2 cellular contexts compared by ENCODE assay signal in the genomic region with DNA sequence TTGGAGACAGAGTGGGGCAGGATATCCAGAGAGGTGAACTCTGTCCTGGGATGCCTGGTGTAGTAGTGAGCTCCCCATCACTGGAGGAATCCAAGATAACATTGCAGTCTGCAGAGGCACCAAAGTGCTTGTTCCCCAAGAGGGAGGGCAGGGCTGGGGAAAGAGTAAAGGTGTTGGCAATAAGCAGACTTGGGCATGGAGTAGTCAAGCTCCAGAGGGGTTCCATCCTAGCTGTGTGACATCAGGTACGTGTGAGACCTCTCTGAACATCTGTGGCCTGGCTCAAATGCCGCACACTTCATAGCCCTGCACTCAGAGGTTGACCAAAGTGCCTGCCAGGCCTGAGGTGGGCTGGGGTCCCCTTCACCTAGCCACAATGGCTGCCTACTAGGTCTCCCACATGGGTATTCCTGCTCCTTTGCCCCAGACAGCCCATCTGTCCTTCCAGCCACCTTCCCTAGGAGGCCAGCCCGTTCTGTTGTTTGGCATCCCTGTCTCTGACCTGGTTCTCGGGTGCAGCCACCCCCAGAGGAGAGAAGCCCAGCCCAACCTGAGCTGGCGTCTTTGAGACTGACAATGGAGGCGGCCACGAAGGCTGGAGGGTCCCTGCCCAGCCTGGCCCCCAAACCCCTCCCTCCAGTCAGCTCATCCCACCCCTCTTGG.
TF ChIP-seq lines count a peak whose summit lies in the region.

No MANE protein-coding gene starts in this region.

TF ChIP-seq in GM12891, 5 proteins besides CTCF, POLR2A, EP300 and RAD21:
- 0 out of 2 replicates have a peak, but pooled peaks have one; percentile 9 for TF ChIP-seq POLR2AphosphoS5 (IDR thresholded peaks at IDR 0.05; ENCODE audit: low read depth, low read length)
- no peak for TF ChIP-seq POU2F2 (IDR thresholded peaks at IDR 0.05; ENCODE audit: low read depth, low read length)
- TF ChIP-seq PAX5 (IDR thresholded peaks at IDR 0.05; ENCODE audit: insufficient read depth, low read length, severe bottlenecking), result no peak
- TF ChIP-seq SPI1 (IDR thresholded peaks at IDR 0.05; ENCODE audit: low read depth, low read length), result no peak

TF ChIP-seq in K562, 482 proteins besides CTCF, POLR2A, EP300 and RAD21:
- 0 out of 2 replicates have a peak, but pooled peaks have one; percentile 19 for TF ChIP-seq RBFOX2 (IDR thresholded peaks at IDR 0.05; ENCODE audit: low read depth, low read length)
- TF ChIP-seq NFRKB (IDR thresholded peaks at IDR 0.05; ENCODE audit: low read depth), result no peak
- peak; percentile 84; the same call in 1 of the 2 replicates for TF ChIP-seq PTBP1 (IDR thresholded peaks at IDR 0.05; ENCODE audit: low read depth, low read length)
- peak; percentile 74 for TF ChIP-seq ZFP36 (IDR thresholded peaks at IDR 0.05; ENCODE audit: low read depth, low read length, partially characterized antibody)
- TF ChIP-seq CBX3 (IDR thresholded peaks at IDR 0.05; ENCODE audit: borderline replicate concordance in 1 of 2, low read length in 2 of 2), result peak in 1 of 2 experiments; percentile 63; a peak in 1 of 3 replicates
- TF ChIP-seq, protein P1, sequence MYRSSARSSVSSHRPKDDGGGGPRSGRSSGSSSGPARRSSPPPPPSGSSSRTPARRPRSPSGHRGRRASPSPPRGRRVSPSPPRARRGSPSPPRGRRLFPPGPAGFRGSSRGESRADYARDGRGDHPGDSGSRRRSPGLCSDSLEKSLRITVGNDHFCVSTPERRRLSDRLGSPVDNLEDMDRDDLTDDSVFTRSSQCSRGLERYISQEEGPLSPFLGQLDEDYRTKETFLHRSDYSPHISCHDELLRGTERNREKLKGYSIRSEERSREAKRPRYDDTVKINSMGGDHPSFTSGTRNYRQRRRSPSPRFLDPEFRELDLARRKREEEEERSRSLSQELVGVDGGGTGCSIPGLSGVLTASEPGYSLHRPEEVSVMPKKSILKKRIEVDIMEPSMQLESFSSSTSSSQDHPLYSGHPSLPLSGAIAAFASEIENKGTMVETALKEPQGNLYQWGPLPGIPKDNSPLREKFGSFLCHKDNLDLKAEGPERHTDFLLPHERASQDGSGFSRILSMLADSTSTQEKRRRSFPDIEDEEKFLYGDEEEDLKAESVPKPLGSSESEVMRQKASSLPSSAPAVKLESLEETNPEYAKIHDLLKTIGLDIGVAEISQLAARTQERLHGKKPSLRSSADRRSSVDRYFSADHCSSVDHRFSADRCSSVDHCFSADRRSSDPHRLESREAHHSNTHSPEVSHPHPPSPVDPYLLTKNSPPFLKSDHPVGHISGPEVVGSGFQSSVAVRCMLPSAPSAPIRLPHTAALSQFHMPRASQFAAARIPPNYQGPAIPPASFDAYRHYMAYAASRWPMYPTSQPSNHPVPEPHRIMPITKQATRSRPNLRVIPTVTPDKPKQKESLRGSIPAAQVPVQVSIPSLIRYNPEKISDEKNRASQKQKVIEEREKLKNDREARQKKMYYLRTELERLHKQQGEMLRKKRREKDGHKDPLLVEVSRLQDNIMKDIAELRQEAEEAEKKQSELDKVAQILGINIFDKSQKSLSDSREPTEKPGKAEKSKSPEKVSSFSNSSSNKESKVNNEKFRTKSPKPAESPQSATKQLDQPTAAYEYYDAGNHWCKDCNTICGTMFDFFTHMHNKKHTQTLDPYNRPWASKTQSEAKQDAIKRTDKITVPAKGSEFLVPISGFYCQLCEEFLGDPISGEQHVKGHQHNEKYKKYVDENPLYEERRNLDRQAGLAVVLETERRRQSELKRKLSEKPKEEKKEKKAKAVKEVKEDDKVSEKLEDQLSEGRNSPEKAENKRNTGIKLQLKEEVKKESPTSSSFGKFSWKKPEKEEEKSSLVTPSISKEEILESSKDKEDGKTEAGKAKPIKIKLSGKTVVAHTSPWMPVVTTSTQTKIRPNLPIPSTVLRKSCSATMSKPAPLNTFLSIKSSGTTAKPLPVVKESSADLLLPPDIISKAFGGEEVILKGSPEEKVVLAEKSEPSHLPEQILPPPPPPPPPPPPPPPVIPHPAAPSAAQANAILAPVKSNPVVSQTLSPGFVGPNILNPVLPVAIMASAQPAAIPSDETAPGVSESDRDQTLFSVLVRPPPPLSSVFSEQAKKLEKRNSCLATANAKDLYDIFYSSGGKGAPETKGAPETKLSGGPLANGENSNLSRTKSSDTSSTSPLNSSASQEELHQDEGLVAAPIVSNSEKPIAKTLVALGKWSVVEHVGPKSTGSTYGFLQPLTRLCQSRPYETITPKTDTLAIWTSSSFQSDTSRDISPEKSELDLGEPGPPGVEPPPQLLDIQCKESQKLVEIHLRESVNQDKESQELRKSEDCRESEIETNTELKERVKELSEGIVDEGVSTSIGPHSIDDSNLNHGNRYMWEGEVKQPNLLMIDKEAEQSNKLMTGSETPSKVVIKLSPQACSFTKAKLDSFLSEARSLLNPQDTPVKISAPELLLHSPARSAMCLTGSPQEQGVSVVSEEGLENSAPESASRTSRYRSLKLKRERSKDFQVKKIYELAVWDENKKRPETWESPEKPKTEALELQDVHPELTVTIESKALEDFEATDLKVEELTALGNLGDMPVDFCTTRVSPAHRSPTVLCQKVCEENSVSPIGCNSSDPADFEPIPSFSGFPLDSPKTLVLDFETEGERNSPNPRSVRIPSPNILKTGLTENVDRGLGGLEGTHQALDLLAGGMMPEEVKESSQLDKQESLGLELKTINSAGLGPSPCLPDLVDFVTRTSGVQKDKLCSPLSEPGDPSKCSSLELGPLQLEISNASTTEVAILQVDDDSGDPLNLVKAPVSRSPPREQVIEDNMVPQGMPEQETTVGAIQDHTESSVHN (IDR thresholded peaks at IDR 0.05; ENCODE audit: borderline replicate concordance in 1 of 2, low read depth in 1 of 2), result no peak
- peak; percentile 99 for TF ChIP-seq BCOR (IDR thresholded peaks at IDR 0.05)
- peak in 1 of 2 experiments; percentile 38; a peak in 1 of 4 replicates for TF ChIP-seq HDAC1 (IDR thresholded peaks at IDR 0.05)
- peak; percentile 86; the same call in 1 of the 2 replicates for TF ChIP-seq HDAC2 (IDR thresholded peaks at IDR 0.05)
- peak; percentile 97 for TF ChIP-seq SMARCA5 (IDR thresholded peaks at IDR 0.05)
- peak; percentile 79; the same call in 1 of the 2 replicates for TF ChIP-seq HDGF (IDR thresholded peaks at IDR 0.05)
- peak; percentile 94 for TF ChIP-seq RBM25 (IDR thresholded peaks at IDR 0.05; ENCODE audit: low read depth, low read length, severe bottlenecking)
- no peak for TF ChIP-seq DACH1 (IDR thresholded peaks at IDR 0.05; ENCODE audit: partially characterized antibody)
- no peak for TF ChIP-seq NRF1 (conservative IDR thresholded peaks at IDR 0.05 in 1 of 2, IDR thresholded peaks at IDR 0.05 in 1 of 2)
- TF ChIP-seq ZBTB7A (IDR thresholded peaks at IDR 0.05; ENCODE audit: borderline replicate concordance, control insufficient read depth, low read depth, low read length), result peak; percentile 12; the same call in 1 of the 2 replicates
- peak; percentile 73 for TF ChIP-seq ADNP (tag; IDR thresholded peaks at IDR 0.05)
- TF ChIP-seq CBX1 (IDR thresholded peaks at IDR 0.05; ENCODE audit: low read depth), result peak; percentile 75; the same call in 1 of the 2 replicates
- TF ChIP-seq KDM1A (IDR thresholded peaks at IDR 0.05), result peak; percentile 89 to 94
